26 cellular contexts compared by ENCODE assay signal in genomic region chr15:40254452-40254851, GRCh38. TPM values are rescaled to one million over a fixed set of nuclear protein-coding genes. Genes with fewer than 3 reads are reported as not detected.
"Had no signal": no experiment of that assay in that cellular context is flagged by ENCODE, and none has a peak within 500 bp of the region (broad histone marks: within the 10 kb centered on the region; RNA-seq: fewer than 3 reads in every experiment).

No MANE protein-coding gene starts in this region.

- H3K27ac Mint-ChIP-seq: activated B cell treated with CpG ODN at 0.5 μM for 24 hours; activated CD4-positive, alpha-beta memory T cell treated with anti-CD3 and anti-CD28 coated beads for 36 hours; activated CD8-positive, alpha-beta memory T cell treated with anti-CD3 and anti-CD28 coated beads, Interleukin-2, amount 10 ng/mL, durations not matched to agents 7 days and 5 days; activated naive CD8-positive, alpha-beta T cell treated with anti-CD3 and anti-CD28 coated beads, Interleukin-2, amount 10 ng/mL, durations not matched to agents 7 days and 5 days; activated T-helper 2 cell treated with anti-CD3 and anti-CD28 coated beads, Interferon-gamma antibody, Interleukin-2, Interleukin-4, amounts not matched to agents 10 μg/mL and 5 μg/mL and 100 μg/mL, durations not matched to agents 14 hours and 24 hours and 36 hours; mesothelial cell of epicardium; progenitor cell of endocrine pancreas; T-helper 2 cell treated with Interferon-gamma antibody and Interleukin-4, amounts not matched to agents 5 μg/mL and 100 μg/mL, for 36 hours had no signal

- H3K9me3 Mint-ChIP-seq: activated B cell treated with CpG ODN at 0.5 μM for 24 hours; activated CD4-positive, alpha-beta memory T cell treated with anti-CD3 and anti-CD28 coated beads for 36 hours; activated naive CD8-positive, alpha-beta T cell treated with anti-CD3 and anti-CD28 coated beads, Interleukin-2, amount 10 ng/mL, durations not matched to agents 7 days and 5 days; activated T-helper 2 cell treated with anti-CD3 and anti-CD28 coated beads, Interferon-gamma antibody, Interleukin-2, Interleukin-4, amounts not matched to agents 10 μg/mL and 5 μg/mL and 100 μg/mL, durations not matched to agents 14 hours and 24 hours and 36 hours; mesothelial cell of epicardium; neural crest cell; T-helper 2 cell treated with Interferon-gamma antibody and Interleukin-4, amounts not matched to agents 5 μg/mL and 100 μg/mL, for 36 hours had no signal

- H3K9me3 ChIP-seq: tibial artery had no signal

- H3K4me3 ChIP-seq: lung, tibial artery had no signal

- ATAC-seq: activated CD8-positive, alpha-beta memory T cell treated with anti-CD3 and anti-CD28 coated beads, Interleukin-2, amount 10 ng/mL, durations not matched to agents 7 days and 5 days had no signal

- H3K36me3 Mint-ChIP-seq: activated CD4-positive, alpha-beta memory T cell treated with anti-CD3 and anti-CD28 coated beads for 36 hours; activated CD8-positive, alpha-beta memory T cell treated with anti-CD3 and anti-CD28 coated beads, Interleukin-2, amount 10 ng/mL, durations not matched to agents 7 days and 5 days; activated naive CD8-positive, alpha-beta T cell treated with anti-CD3 and anti-CD28 coated beads, Interleukin-2, amount 10 ng/mL, durations not matched to agents 7 days and 5 days; mesothelial cell of epicardium had no signal

- H3K27ac ChIP-seq: dorsolateral prefrontal cortex, epithelial cell of prostate, tibial artery had no signal

- DNase-seq: activated B cell treated with CpG ODN at 0.5 μM for 24 hours; activated CD4-positive, alpha-beta memory T cell treated with anti-CD3 and anti-CD28 coated beads for 36 hours; activated CD4-positive, alpha-beta T cell treated with anti-CD3 and anti-CD28 coated beads for 4 hours; activated CD8-positive, alpha-beta memory T cell treated with anti-CD3 and anti-CD28 coated beads, Interleukin-2, amount 10 ng/mL, durations not matched to agents 7 days and 5 days; activated naive CD4-positive, alpha-beta T cell treated with Interleukin-2 at 50 U/mL for 16 hours; activated naive CD8-positive, alpha-beta T cell treated with anti-CD3 and anti-CD28 coated beads, Interleukin-2, amount 10 ng/mL, durations not matched to agents 7 days and 5 days; activated T-cell treated with anti-CD3 and anti-CD28 coated beads, Interleukin-2, amount 50 U/mL, for 1 hour; amygdala; dorsolateral prefrontal cortex; foreskin fibroblast; hippocampal formation; islet precursor cell; stimulated activated CD4-positive, alpha-beta T cell treated with anti-CD3 and anti-CD28 coated beads, Interleukin-12 subunit alpha, Interleukin-12 subunit beta, amount 100 ng/mL, for 4 hours; stimulated activated CD4-positive, alpha-beta T cell treated with anti-CD3 and anti-CD28 coated beads, Interleukin-1b, Interleukin-23, amount 100 ng/mL, for 48 hours; stimulated activated CD8-positive, alpha-beta memory T cell treated with anti-CD3 and anti-CD28 coated beads, Interleukin-4, amount 100 ng/mL, for 48 hours; stimulated activated naive CD4-positive, alpha-beta T cell; tibial artery had no signal

RNA-seq across cellular contexts. Expression of gene PAK6, which starts 15.6 kb away (rescaled TPM):
- total RNA-seq: osteoblast had no signal

RNA-seq across cellular contexts. Expression of gene ANKRD63, which starts 28.4 kb away (rescaled TPM):
- total RNA-seq: activated B cell treated with CpG ODN at 0.5 μM for 24 hours; activated CD4-positive, alpha-beta memory T cell treated with anti-CD3 and anti-CD28 coated beads for 36 hours; activated CD8-positive, alpha-beta memory T cell treated with anti-CD3 and anti-CD28 coated beads, Interleukin-2, amount 10 ng/mL, durations not matched to agents 7 days and 5 days; cardiac septum; lung; neural crest cell; osteoblast; progenitor cell of endocrine pancreas had no signal
- polyA plus RNA-seq: lung had no signal
